ENCODE assay signal across 19 cellular contexts in genomic region chr19:32798201-32798600, GRCh38.
DNase-seq lines count a peak whose midpoint lies in the region; ATAC-seq lines count a peak whose summit lies in the region.
"Had no signal": no experiment of that assay in that cellular context is flagged by ENCODE, and none has a peak within 500 bp of the region (broad histone marks: within the 10 kb centered on the region; RNA-seq: fewer than 3 reads in every experiment).

No MANE protein-coding gene starts in this region.

- no peak overlapping the region for H3K4me2 ChIP-seq in Karpas-422 (ENCODE audit: low read depth, low read length, poor library complexity, severe bottlenecking)

- no peaks in the 10 kb centered on the region for H3K79me2 ChIP-seq in Karpas-422 (ENCODE audit: low read length)

- DNase-seq in DMS53 (lab: John Stamatoyannopoulos, UW), result peak; percentile 93
- DNase-seq in Karpas-422, result peak; percentile 19
- DNase-seq in NCI-H2171 (lab: John Stamatoyannopoulos, UW), result peak; percentile 35
- peak in 22 of 42 donors; percentile 11 to 81 (median 38) for DNase-seq in head of caudate nucleus
- no peak for DNase-seq in middle frontal gyrus (ENCODE audit: extremely low spot score, low spot score)
- no peak for DNase-seq in H7
- DNase-seq: AML-193, Caco-2, GF-D8, GOT3, KG1, MV-4-11, NCI-H526, SJCRH30, T1000 had no signal

- H3K4me1 ChIP-seq in Karpas-422 (ENCODE audit: low read length), result no peaks in the 10 kb centered on the region
- H3K4me1 ChIP-seq: Caco-2, SJCRH30 had no signal

- no peaks in the 10 kb centered on the region for H3K9me2 ChIP-seq in Karpas-422 (replicated peaks; ENCODE audit: insufficient read depth, low read length)

- no peak overlapping the region for H3K27ac ChIP-seq in Karpas-422 (ENCODE audit: low read length)
- H3K27ac ChIP-seq: C4-2B, SJCRH30 had no signal

- H3K9me3 ChIP-seq in Karpas-422 (ENCODE audit: low read length), result no peaks in the 10 kb centered on the region
- H3K9me3 ChIP-seq: Caco-2, SJCRH30 had no signal

- intact Hi-C loops in head of caudate nucleus (cut with DNase I), result no loop called here

- no peak for ATAC-seq in HG03520 (IDR thresholded peaks at IDR 0.05; ENCODE audit: unreplicated experiment)
- ATAC-seq: GM12878, Panc1 had no signal

- no peak overlapping the region for H2AFZ ChIP-seq in Karpas-422 (ENCODE audit: low read length)

- H3K27me3 ChIP-seq in Karpas-422 (ENCODE audit: low read length) (no peaks in the 10 kb centered on the region), H7 (ENCODE audit: control insufficient read depth, insufficient read depth, low read length) (no peaks in the 10 kb centered on the region)
- H3K27me3 ChIP-seq: SJCRH30 had no signal

- H4K20me1 ChIP-seq in Karpas-422 (ENCODE audit: insufficient read depth, low read depth, low read length), result no peaks in the 10 kb centered on the region

- H3K36me3 ChIP-seq in Karpas-422 (ENCODE audit: insufficient read depth, low read length), result no peaks in the 10 kb centered on the region
- H3K36me3 ChIP-seq in H7 (replicated peaks; ENCODE audit: control insufficient read depth, insufficient read depth, low read length), result no peaks in the 10 kb centered on the region
- H3K36me3 ChIP-seq: SJCRH30 had no signal

- no peak overlapping the region for H3K9ac ChIP-seq in Karpas-422 (ENCODE audit: low read length)

- no peak overlapping the region for H3K4me3 ChIP-seq in Karpas-422 (ENCODE audit: low read length)
- H3K4me3 ChIP-seq in H7 (ENCODE audit: insufficient read depth, low read depth, low read length), result no peak overlapping the region
- H3K4me3 ChIP-seq: GM12878, SJCRH30 had no signal

Comparison
In these comparisons a context has a peak if more than half of its experiments do, and no peak if none do; other contexts are left out.
1. DNase-seq: peak in DMS53 (single experiment), Karpas-422 (single experiment), NCI-H2171 (single experiment) and head of caudate nucleus (22 of 42); none in middle frontal gyrus (single experiment) and H7 (single experiment).